In genomic region chr17:2542456-2542855, GRCh38 we compare ENCODE assay signal across 25 cellular contexts. TPM values are rescaled to one million over a fixed set of nuclear protein-coding genes. Genes with fewer than 3 reads are reported as not detected.
DNase-seq lines count a peak whose midpoint lies in the region; ATAC-seq and TF ChIP-seq lines count a peak whose summit lies in the region.
"Had no signal": no experiment of that assay in that cellular context is flagged by ENCODE, and none has a peak within 500 bp of the region (broad histone marks: within the 10 kb centered on the region; RNA-seq: fewer than 3 reads in every experiment).

No MANE protein-coding gene starts in this region.

- DNase-seq in Right ventricle myocardium superior: no peak
- no peak for DNase-seq in right atrium auricular region (ENCODE audit: low spot score)
- peak; percentile 34 for DNase-seq in SK-MEL-5 (ENCODE audit: low read depth, low spot score)
- peak; percentile 51 for DNase-seq in medulla oblongata (ENCODE audit: extremely low spot score)
- peak; percentile 29 for DNase-seq in superior temporal gyrus (ENCODE audit: extremely low spot score)
- no peak for DNase-seq in hepatic stellate cell (ENCODE audit: low spot score)
- no peak for DNase-seq in SW 1271 (lab: John Stamatoyannopoulos, UW)
- DNase-seq: activated CD8-positive, alpha-beta memory T cell treated with anti-CD3 and anti-CD28 coated beads, Interleukin-2, amount 10 ng/mL, durations not matched to agents 7 days and 5 days; CD4-positive, alpha-beta T cell; DMS79; GOT3; kidney glomerular epithelial cell; mesenchymal stem cell; NCI-H1048; NCI-H2081; NCI-H524 treated with DMSO at 0.1 percent for 48 hours; nephron progenitor cell; PC-3; stimulated activated CD8-positive, alpha-beta memory T cell treated with anti-CD3 and anti-CD28 coated beads, Interleukin-4, amount 100 ng/mL, for 48 hours; T1000 had no signal

- no peak overlapping the region for H3K4me3 ChIP-seq in right atrium auricular region
- H3K4me3 ChIP-seq: prostate gland, SK-N-MC, thoracic aorta had no signal

- H3K27me3 ChIP-seq in right atrium auricular region: no peaks in the 10 kb centered on the region

- no peak overlapping the region for H3K27ac ChIP-seq in right atrium auricular region
- H3K27ac ChIP-seq: prostate gland, SK-N-MC, thoracic aorta had no signal

- in situ Hi-C loops in SK-MEL-5 (cut with HindIII; ENCODE audit: low pct_unique_long_range_greater_than_20kb, low sequenced_read_pairs): no loop called here

- ATAC-seq in Right ventricle myocardium superior (ENCODE audit: poor library complexity) (peak; percentile 24), HG02938 (IDR thresholded peaks at IDR 0.05; ENCODE audit: unreplicated experiment) (no peak)
- ATAC-seq: activated CD4-positive, CD25-positive, alpha-beta regulatory T cell treated with anti-CD3 and anti-CD28 coated beads, Interleukin-2, amount 50 U/mL, for 24 hours; activated CD8-positive, alpha-beta memory T cell treated with anti-CD3 and anti-CD28 coated beads, Interleukin-2, amount 10 ng/mL, durations not matched to agents 7 days and 5 days; PC-3 had no signal

- TF ChIP-seq CTCF in right atrium auricular region (IDR thresholded peaks at IDR 0.05): no peak

- no peaks in the 10 kb centered on the region for H3K4me1 ChIP-seq in right atrium auricular region
- H3K4me1 ChIP-seq: prostate gland had no signal

- no peaks in the 10 kb centered on the region for H3K36me3 ChIP-seq in right atrium auricular region
- H3K36me3 ChIP-seq: prostate gland, thoracic aorta had no signal

- no peaks in the 10 kb centered on the region for H3K9me3 ChIP-seq in right atrium auricular region
- H3K9me3 ChIP-seq: prostate gland, thoracic aorta had no signal

- intact Hi-C loops in Right ventricle myocardium superior (cut with DNase I): no loop called here

RNA-seq across cellular contexts. Expression of gene METTL16, which starts 30.8 kb away (rescaled TPM):
- 16.7 TPM for total RNA-seq in Right ventricle myocardium superior
- total RNA-seq in right atrium auricular region: 10 to 100 TPM; 16.4 to 17.9 TPM
- total RNA-seq in SK-MEL-5 (2014; rRNA removed; shearing (Covaris generic)): 31.8 and 32.4 TPM in 2 replicates
- 31.5 and 35.9 TPM in 2 replicates for polyA plus RNA-seq in SK-MEL-5 (2015; cell fraction: cytosol; rRNA removed)
- polyA plus RNA-seq in SK-MEL-5 (2015; cell fraction: nucleus; rRNA removed): 39.5 and 59.6 TPM in 2 replicates

RNA-seq across cellular contexts. Expression of gene PAFAH1B1, which starts 51.0 kb away (rescaled TPM):
- total RNA-seq in Right ventricle myocardium superior: 104 TPM
- total RNA-seq in right atrium auricular region: 10 to 100 TPM; 55.4 to 71.6 TPM
- total RNA-seq in SK-MEL-5 (2014; rRNA removed; shearing (Covaris generic)): 110 and 114 TPM in 2 replicates
- 66.4 and 87.6 TPM in 2 replicates for polyA plus RNA-seq in SK-MEL-5 (2015; cell fraction: cytosol; rRNA removed)
- 58.5 and 67.0 TPM in 2 replicates for polyA plus RNA-seq in SK-MEL-5 (2015; cell fraction: nucleus; rRNA removed)

Comparison
In these comparisons a context has a peak if more than half of its experiments do, and no peak if none do; other contexts are left out.
1. DNase-seq: peak in SK-MEL-5 (single experiment), medulla oblongata (single experiment) and superior temporal gyrus (single experiment); none in Right ventricle myocardium superior (single experiment), right atrium auricular region (single experiment), hepatic stellate cell (single experiment) and SW 1271 (0 of 2).